ENCODE assay signal across 8 cellular contexts in genomic region chr15:55267401-55268053, GRCh38. TPM values are rescaled to one million over a fixed set of nuclear protein-coding genes. Genes with fewer than 3 reads are reported as not detected.
A peak's percentile ranks its signal among the peaks of the same experiment; 100 is the strongest.
DNase-seq lines count a peak whose midpoint lies in the region; ATAC-seq and TF ChIP-seq lines count a peak whose summit lies in the region.

No MANE protein-coding gene starts in this region.

- in situ Hi-C loops in SK-MEL-5 (cut with HindIII; ENCODE audit: low pct_unique_long_range_greater_than_20kb, low sequenced_read_pairs): no loop called here

- H3K9me3 ChIP-seq in upper lobe of right lung: no peaks in the 10 kb centered on the region

- H3K9me3 Mint-ChIP-seq in activated naive CD4-positive, alpha-beta T cell treated with anti-CD3 and anti-CD28 coated beads, Interleukin-2, amount 50 U/mL, for 72 hours: peaks cover 0 to 6% of the 10 kb centered on the region in 2 donors

- no peaks in the 10 kb centered on the region for H3K27me3 ChIP-seq in upper lobe of right lung

- H3K36me3 ChIP-seq in upper lobe of right lung: peaks cover 7% of the 10 kb centered on the region

- peak overlapping the region; percentile 90 to 91 for H3K27ac Mint-ChIP-seq in activated naive CD4-positive, alpha-beta T cell treated with anti-CD3 and anti-CD28 coated beads, Interleukin-2, amount 50 U/mL, for 72 hours

- ATAC-seq in GM18520 (IDR thresholded peaks at IDR 0.05; ENCODE audit: unreplicated experiment): peak; percentile 85
- peak; percentile 87 for ATAC-seq in HG02973 (IDR thresholded peaks at IDR 0.05; ENCODE audit: unreplicated experiment)
- peak; percentile 88 to 98 for ATAC-seq in activated naive CD4-positive, alpha-beta T cell treated with anti-CD3 and anti-CD28 coated beads, Interleukin-2, amount 50 U/mL, for 72 hours
- peak; percentile 92 for ATAC-seq in upper lobe of right lung

- DNase-seq in SK-MEL-5 (ENCODE audit: low read depth, low spot score) (peak; percentile 67), mucosa of gallbladder (ENCODE audit: low spot score) (peak; percentile 55), upper lobe of right lung (peak; percentile 75), midbrain (lab: John Stamatoyannopoulos, UW) (no peak), GM20000 (ENCODE audit: low spot score) (no peak)
- peak in 1 of 2 donors; percentile 75 for DNase-seq in activated naive CD4-positive, alpha-beta T cell treated with anti-CD3 and anti-CD28 coated beads, Interleukin-2, amount 50 U/mL, for 72 hours (ENCODE audit: low spot score in 2 of 2)

- peak overlapping the region; percentile 70 for H3K27ac ChIP-seq in upper lobe of right lung

- intact Hi-C loops in upper lobe of right lung (cut with DNase I): no loop called here

- H3K4me1 ChIP-seq in upper lobe of right lung: peaks cover 21% of the 10 kb centered on the region

- H3K4me3 ChIP-seq in upper lobe of right lung: peak overlapping the region; percentile 9

- H3K36me3 Mint-ChIP-seq in activated naive CD4-positive, alpha-beta T cell treated with anti-CD3 and anti-CD28 coated beads, Interleukin-2, amount 50 U/mL, for 72 hours: peaks cover 41 to 65% of the 10 kb centered on the region in 2 donors

- no peak for TF ChIP-seq CTCF in upper lobe of right lung (IDR thresholded peaks at IDR 0.05)
- no peak for TF ChIP-seq CTCF in GM20000 (IDR thresholded peaks at IDR 0.05; ENCODE audit: extremely low read depth, missing control alignments)

RNA-seq across cellular contexts. Expression of gene RAB27A, which starts 22.1 kb away (rescaled TPM):
- 96.4 and 97.7 TPM in 2 replicates for total RNA-seq in SK-MEL-5 (2014; rRNA removed; shearing (Covaris generic))
- 59.7 and 77.3 TPM in 2 replicates for polyA plus RNA-seq in SK-MEL-5 (2015; cell fraction: cytosol; rRNA removed)
- polyA plus RNA-seq in SK-MEL-5 (2015; cell fraction: nucleus; rRNA removed): 51.9 and 67.9 TPM in 2 replicates
- total RNA-seq in activated naive CD4-positive, alpha-beta T cell treated with anti-CD3 and anti-CD28 coated beads, Interleukin-2, amount 50 U/mL, for 72 hours: 100 to 1,000 TPM in 1 of 2 donors, 10 to 100 TPM in 1; 99.3 to 111 TPM
- total RNA-seq in mucosa of gallbladder: 12.8 TPM
- 72.5 TPM for total RNA-seq in upper lobe of right lung

RNA-seq across cellular contexts. Expression of gene PIGBOS1, which starts 51.4 kb away (rescaled TPM):
- 17.7 and 27.7 TPM in 2 replicates for total RNA-seq in SK-MEL-5 (2014; rRNA removed; shearing (Covaris generic))
- polyA plus RNA-seq in SK-MEL-5 (2015; cell fraction: cytosol; rRNA removed): 19.5 and 27.3 TPM in 2 replicates
- polyA plus RNA-seq in SK-MEL-5 (2015; cell fraction: nucleus; rRNA removed): 4.1 and 15.3 TPM in 2 replicates
- 1 to 10 TPM; 4.8 to 9.7 TPM for total RNA-seq in activated naive CD4-positive, alpha-beta T cell treated with anti-CD3 and anti-CD28 coated beads, Interleukin-2, amount 50 U/mL, for 72 hours
- 12.3 TPM for total RNA-seq in mucosa of gallbladder
- total RNA-seq in upper lobe of right lung: 12.4 TPM

RNA-seq across cellular contexts. Expression of gene PIGB, which starts 51.5 kb away (rescaled TPM):
- 24.3 and 24.6 TPM in 2 replicates for total RNA-seq in SK-MEL-5 (2014; rRNA removed; shearing (Covaris generic))
- polyA plus RNA-seq in SK-MEL-5 (2015; cell fraction: cytosol; rRNA removed): 13.8 and 16.9 TPM in 2 replicates
- 28.7 and 44.0 TPM in 2 replicates for polyA plus RNA-seq in SK-MEL-5 (2015; cell fraction: nucleus; rRNA removed)
- total RNA-seq in activated naive CD4-positive, alpha-beta T cell treated with anti-CD3 and anti-CD28 coated beads, Interleukin-2, amount 50 U/mL, for 72 hours: 10 to 100 TPM; 21.4 to 24.7 TPM
- 11.9 TPM for total RNA-seq in mucosa of gallbladder
- 8.6 TPM for total RNA-seq in upper lobe of right lung

Comparison
In these comparisons a context has a peak if more than half of its experiments do, and no peak if none do; other contexts are left out.
1. DNase-seq: peak in SK-MEL-5 (single experiment), mucosa of gallbladder (single experiment) and upper lobe of right lung (single experiment); none in midbrain (single experiment) and GM20000 (single experiment).
2. Peak in every context shown above with its lines, with median percentiles within 50 percentile points of each other: ATAC-seq.